ENCODE assay signal across 17 cellular contexts in the genomic region with DNA sequence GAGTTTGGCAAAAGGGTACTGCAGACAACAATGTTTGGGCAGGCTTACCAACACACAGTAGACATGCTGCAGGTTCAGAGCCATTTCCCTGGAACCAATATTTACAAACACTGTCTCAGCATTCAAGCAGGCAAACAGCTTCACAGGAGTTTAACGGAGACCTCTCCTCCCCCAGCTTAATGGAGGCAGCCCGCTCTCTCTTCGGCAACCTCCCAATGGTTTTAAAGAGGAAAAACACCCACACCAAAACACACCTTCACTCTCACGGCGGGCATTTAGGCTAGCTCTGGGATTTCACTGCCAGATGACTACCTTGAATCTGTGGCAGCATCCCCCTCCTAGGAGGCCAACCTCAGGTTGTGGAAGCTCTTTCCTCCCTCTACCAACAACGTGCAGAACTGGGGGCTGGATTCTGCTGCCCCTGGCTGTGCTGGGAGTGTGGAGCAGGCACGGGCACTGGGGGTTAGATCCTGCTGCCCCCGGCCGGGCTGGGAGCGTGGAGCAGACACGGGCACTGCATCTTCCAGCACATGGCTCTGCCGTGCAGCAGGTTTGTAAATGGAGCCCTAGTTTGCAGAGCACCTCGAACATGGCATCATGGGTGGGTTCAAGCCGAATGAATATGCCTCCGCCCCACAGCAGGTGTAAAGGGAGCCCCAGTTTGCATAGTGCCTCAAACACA.
DNase-seq lines count a peak whose midpoint lies in the region; ATAC-seq and TF ChIP-seq lines count a peak whose summit lies in the region.
"Had no signal": no experiment of that assay in that cellular context is flagged by ENCODE, and none has a peak within 500 bp of the region (broad histone marks: within the 10 kb centered on the region; RNA-seq: fewer than 3 reads in every experiment).

No MANE protein-coding gene starts in this region.

- TF ChIP-seq CTCF in HCT116 (IDR thresholded peaks at IDR 0.05 in 2 of 3, conservative IDR thresholded peaks at IDR 0.05 in 1 of 3; ENCODE audit: borderline replicate concordance in 1 of 3, insufficient read depth in 1 of 3, low read depth in 2 of 3, low read length in 2 of 3) (no peak), testis (IDR thresholded peaks at IDR 0.05) (no peak)

- no peaks in the 10 kb centered on the region for H4K20me1 ChIP-seq in HCT116 (ENCODE audit: insufficient read depth)

- intact Hi-C loops in HCT116 (cut with micrococcal nuclease): no loop called here
- intact Hi-C loops in testis (cut with DNase I; ENCODE audit: low total_unique reads): no loop called here

- no peaks in the 10 kb centered on the region for H3K79me2 ChIP-seq in HCT116 (ENCODE audit: insufficient read depth, low read length)

- H3K9ac ChIP-seq in HCT116 (ENCODE audit: low read length): no peak overlapping the region

- no peaks in the 10 kb centered on the region for H3K36me3 ChIP-seq in HCT116 (ENCODE audit: control insufficient read depth in 1 of 2, insufficient read depth in 2 of 2, low read length in 2 of 2)
- no peaks in the 10 kb centered on the region for H3K36me3 ChIP-seq in testis (ENCODE audit: low read depth, missing control alignments)

- H3K27me3 ChIP-seq in HCT116 (ENCODE audit: insufficient read depth, low read length) (peaks cover 73% of the 10 kb centered on the region), testis (no peaks in the 10 kb centered on the region)

- TF ChIP-seq POLR2A in HCT116 (IDR thresholded peaks at IDR 0.05; ENCODE audit: borderline replicate concordance, extremely low read depth, insufficient read depth, insufficient read length) (no peak), testis (IDR thresholded peaks at IDR 0.05) (no peak)

- CTCF ChIA-PET in HCT116 (lab: Charles Lee): no interaction called here

- H3K4me3 ChIP-seq in HCT116 (replicated peaks in 1 of 2; ENCODE audit: low read depth in 1 of 2, low read length in 2 of 2): no peak overlapping the region
- H3K4me3 ChIP-seq in testis: no peak overlapping the region
- H3K4me3 ChIP-seq: GM12878, GM23338 had no signal

- ATAC-seq in HCT116: no peak
- ATAC-seq: GM12878, GM23338 had no signal

- TF ChIP-seq RAD21 in HCT116 (IDR thresholded peaks at IDR 0.05; ENCODE audit: low read depth): no peak

- H3K27ac ChIP-seq in HCT116 (ENCODE audit: low read depth, low read length): no peak overlapping the region
- no peak overlapping the region for H3K27ac ChIP-seq in testis

- POLR2A ChIA-PET in HCT116 (lab: Charles Lee): interaction anchor here (0.8 kb wide), 1 partner anchor 21 kb away, joined by 3 read pairs; no protein-coding TSS in a partner anchor

- H3K4me2 ChIP-seq in HCT116 (ENCODE audit: low read length): no peak overlapping the region
- H3K4me2 ChIP-seq: GM23338 had no signal

- H3K9me2 ChIP-seq in HCT116 (ENCODE audit: insufficient read depth): no peaks in the 10 kb centered on the region

- BruUV-seq in HCT116 (replicated peaks; lab: Mats Ljungman, UMichigan): no TSS peak

- RAD21 ChIA-PET in HCT116 (lab: Charles Lee; ENCODE audit: low non-redundant PET in 1 of 2, low total read pairs in 2 of 2, uncharacterized antibody in 2 of 2, unreplicated experiment in 2 of 2): no interaction called here

- H3K4me1 ChIP-seq in HCT116 (ENCODE audit: control insufficient read depth in 1 of 2, insufficient read depth in 2 of 2, low read length in 2 of 2) (no peaks in the 10 kb centered on the region), testis (no peaks in the 10 kb centered on the region)

- 80 to 83% methylated on average over 6 to 15 of the region's 15 CpGs for WGBS in testis, 2 donors

- H2AFZ ChIP-seq in HCT116 (ENCODE audit: low read depth, low read length, poor library complexity, severe bottlenecking): no peak overlapping the region
- H2AFZ ChIP-seq: GM23338 had no signal

- H3K9me3 ChIP-seq in HCT116 (ENCODE audit: control insufficient read depth in 1 of 2, insufficient read depth in 1 of 2, low read depth in 1 of 2, low read length in 2 of 2) (no peaks in the 10 kb centered on the region), testis (no peaks in the 10 kb centered on the region)

- DNase-seq in NCI-H2227 treated with DMSO at 0.1 percent for 48 hours (lab: John Stamatoyannopoulos, UW): peak; percentile 47
- no peak for DNase-seq in NCI-H2227 (lab: John Stamatoyannopoulos, UW; ENCODE audit: unreplicated experiment)
- no peak for DNase-seq in HCT116 (ENCODE audit: low read depth, low spot score)
- DNase-seq in left kidney (ENCODE audit: low read depth, low spot score): peak; percentile 50
- no peak for DNase-seq in testis
- no peak for DNase-seq in NCI-H187 treated with DMSO at 0.1 percent for 48 hours (lab: John Stamatoyannopoulos, UW)
- DNase-seq: C1 segment of cervical spinal cord; Calu3; CD4-positive, alpha-beta memory T cell; COR-L47; DMS53; EL; GDM1; H9; HFFc6 had no signal

TF ChIP-seq in HCT116, 20 proteins besides CTCF, POLR2A, EP300 and RAD21:
- 0 out of 2 replicates have a peak, but pooled peaks have one; percentile 72 for TF ChIP-seq EZH2 (IDR thresholded peaks at IDR 0.05)
- TF ChIP-seq, protein P1, sequence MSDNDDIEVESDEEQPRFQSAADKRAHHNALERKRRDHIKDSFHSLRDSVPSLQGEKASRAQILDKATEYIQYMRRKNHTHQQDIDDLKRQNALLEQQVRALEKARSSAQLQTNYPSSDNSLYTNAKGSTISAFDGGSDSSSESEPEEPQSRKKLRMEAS (IDR thresholded peaks at IDR 0.05): no peak

Comparison
In these comparisons a context has a peak if more than half of its experiments do, and no peak if none do; other contexts are left out.
1. DNase-seq: peak in NCI-H2227 treated with DMSO at 0.1 percent for 48 hours (single experiment) and left kidney (single experiment); none in NCI-H2227 (single experiment), HCT116 (single experiment), testis (single experiment) and NCI-H187 treated with DMSO at 0.1 percent for 48 hours (single experiment).